In the genomic region with DNA sequence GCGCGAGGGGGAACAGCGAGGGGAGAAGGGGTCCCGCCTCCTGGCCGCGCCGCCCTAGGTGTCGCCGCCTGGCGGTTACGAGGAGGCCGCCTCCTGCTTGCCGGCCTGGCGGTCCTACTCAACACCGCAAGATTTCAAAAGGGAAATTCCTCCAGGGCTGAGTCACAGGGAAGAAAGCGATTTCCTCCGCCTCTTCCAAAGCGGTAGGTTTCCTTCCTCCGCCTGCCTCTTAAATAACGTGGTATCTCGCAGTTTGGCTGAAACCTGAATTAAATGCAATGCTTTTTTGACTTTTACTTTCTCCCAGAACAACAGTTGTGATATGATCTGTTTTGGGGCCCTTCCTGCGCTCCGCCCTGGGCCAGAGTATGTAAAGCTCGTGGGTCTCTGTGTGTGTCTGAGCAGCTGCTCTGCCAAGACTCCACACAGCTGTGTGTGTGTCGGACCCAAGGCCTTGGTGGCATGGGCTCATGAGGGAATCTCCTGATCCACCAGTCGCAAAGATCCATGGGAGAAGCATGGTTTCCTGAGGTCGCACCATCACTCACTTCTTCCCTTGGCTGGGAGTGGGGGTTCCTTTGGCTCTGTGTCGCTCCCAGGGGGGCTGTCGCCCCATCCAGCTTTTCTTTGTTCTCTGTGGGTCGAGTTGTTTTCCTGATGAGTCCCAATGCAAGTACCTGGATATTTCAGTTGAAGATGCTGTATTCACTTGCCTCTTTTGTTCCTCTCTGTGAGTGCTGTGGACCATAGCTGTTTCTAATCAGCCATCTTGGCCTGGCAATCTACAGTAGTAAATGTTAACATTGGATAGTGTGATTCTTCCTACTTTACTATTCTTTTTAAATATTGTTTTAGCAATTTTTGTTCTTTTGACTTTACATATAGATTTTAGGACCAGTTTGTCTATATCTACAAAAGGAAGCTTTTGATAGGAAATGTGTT, we compare ENCODE assay signal across 8 cellular contexts. TPM values are rescaled to one million over a fixed set of nuclear protein-coding genes. Genes with fewer than 3 reads are reported as not detected.
A peak's percentile ranks its signal among the peaks of the same experiment; 100 is the strongest.
DNase-seq lines count a peak whose midpoint lies in the region; ATAC-seq and TF ChIP-seq lines count a peak whose summit lies in the region.

No MANE protein-coding gene starts in this region.

- H3K4me1 ChIP-seq in HUES6 (ENCODE audit: control insufficient read depth, insufficient read depth, low read length), result peaks cover 9% of the 10 kb centered on the region

- no peaks in the 10 kb centered on the region for H3K27me3 ChIP-seq in HUES6 (ENCODE audit: control insufficient read depth, insufficient read depth, low read length)
- no peaks in the 10 kb centered on the region for H3K27me3 ChIP-seq in kidney epithelial cell (ENCODE audit: control insufficient read depth, insufficient read depth, low read length)

- H3K36me3 Mint-ChIP-seq in chondrocyte (ENCODE audit: low read depth), result no peaks in the 10 kb centered on the region

- no peak for ATAC-seq in HG02870 (IDR thresholded peaks at IDR 0.05; ENCODE audit: unreplicated experiment)

- H3K4me3 ChIP-seq in HUES6 (ENCODE audit: low read depth, low read length) (peak overlapping the region; percentile 55), kidney epithelial cell (ENCODE audit: low read depth, low read length) (peak overlapping the region; percentile 41)

- TF ChIP-seq CTCF in GM12872 (IDR thresholded peaks at IDR 0.05; ENCODE audit: insufficient read depth, low read depth, low read length), result peak; percentile 73
- peak; percentile 84 for TF ChIP-seq CTCF in chondrocyte (IDR thresholded peaks at IDR 0.05)
- peak; percentile 91 for TF ChIP-seq CTCF in kidney epithelial cell (IDR thresholded peaks at IDR 0.05; ENCODE audit: insufficient read depth, low read length, poor library complexity, severe bottlenecking)

- no peaks in the 10 kb centered on the region for H3K36me3 ChIP-seq in HUES6 (ENCODE audit: control insufficient read depth, insufficient read depth, low read length)
- no peaks in the 10 kb centered on the region for H3K36me3 ChIP-seq in kidney epithelial cell (ENCODE audit: control insufficient read depth, insufficient read depth, low read length)

- no peaks in the 10 kb centered on the region for H3K9me3 ChIP-seq in HUES6 (ENCODE audit: control insufficient read depth, insufficient read depth, low read depth, low read length)

- peak; percentile 48 for DNase-seq in activated CD4-positive, alpha-beta T cell treated with anti-CD3 and anti-CD28 coated beads for 1 hour
- DNase-seq in chondrocyte (ENCODE audit: low spot score), result no peak
- DNase-seq in kidney epithelial cell (ENCODE audit: low read depth), result peak; percentile 70
- DNase-seq in stimulated activated CD4-positive, alpha-beta T cell treated with anti-CD3 and anti-CD28 coated beads, Interleukin-15, amount 100 ng/mL, for 48 hours (ENCODE audit: low read depth in 2 of 2), result peak; percentile 52 to 67
- no peak for DNase-seq in T1000 (lab: John Stamatoyannopoulos, UW)

- peaks cover 7% of the 10 kb centered on the region for H3K9me3 Mint-ChIP-seq in chondrocyte (ENCODE audit: low read depth)

- H3K9ac ChIP-seq in HUES6 (ENCODE audit: low read length), result peak overlapping the region; percentile 88

- peak overlapping the region; percentile 61 for H3K4me3 Mint-ChIP-seq in chondrocyte (ENCODE audit: unreplicated experiment)

- H3K27ac ChIP-seq in HUES6 (ENCODE audit: low read depth, low read length), result peak overlapping the region; percentile 87

- H3K27ac Mint-ChIP-seq in chondrocyte (ENCODE audit: unreplicated experiment), result peak overlapping the region; percentile 71

- peaks cover 6% of the 10 kb centered on the region for H3K4me1 Mint-ChIP-seq in chondrocyte (ENCODE audit: low read depth)

- H3K27me3 Mint-ChIP-seq in chondrocyte (ENCODE audit: low read depth), result peaks cover 24% of the 10 kb centered on the region

RNA-seq across cellular contexts. Expression of a gene that starts 31.6 kb away (rescaled TPM):
- total RNA-seq in chondrocyte, result 0.82 to 1.6 TPM (median 1.4 TPM) in 3 replicates
- 2.4 and 2.9 TPM in 2 replicates for total RNA-seq in kidney epithelial cell

Comparison
In these comparisons a context has a peak if more than half of its experiments do, and no peak if none do; other contexts are left out.
1. DNase-seq: peak in activated CD4-positive, alpha-beta T cell treated with anti-CD3 and anti-CD28 coated beads for 1 hour (single experiment), kidney epithelial cell (single experiment) and stimulated activated CD4-positive, alpha-beta T cell treated with anti-CD3 and anti-CD28 coated beads, Interleukin-15, amount 100 ng/mL, for 48 hours (2 of 2); none in chondrocyte (single experiment) and T1000 (single experiment).
2. Peak in every context shown above with its lines, with median percentiles within 50 percentile points of each other: CTCF ChIP-seq.